ENCODE assay signal across 8 cellular contexts in the genomic region with DNA sequence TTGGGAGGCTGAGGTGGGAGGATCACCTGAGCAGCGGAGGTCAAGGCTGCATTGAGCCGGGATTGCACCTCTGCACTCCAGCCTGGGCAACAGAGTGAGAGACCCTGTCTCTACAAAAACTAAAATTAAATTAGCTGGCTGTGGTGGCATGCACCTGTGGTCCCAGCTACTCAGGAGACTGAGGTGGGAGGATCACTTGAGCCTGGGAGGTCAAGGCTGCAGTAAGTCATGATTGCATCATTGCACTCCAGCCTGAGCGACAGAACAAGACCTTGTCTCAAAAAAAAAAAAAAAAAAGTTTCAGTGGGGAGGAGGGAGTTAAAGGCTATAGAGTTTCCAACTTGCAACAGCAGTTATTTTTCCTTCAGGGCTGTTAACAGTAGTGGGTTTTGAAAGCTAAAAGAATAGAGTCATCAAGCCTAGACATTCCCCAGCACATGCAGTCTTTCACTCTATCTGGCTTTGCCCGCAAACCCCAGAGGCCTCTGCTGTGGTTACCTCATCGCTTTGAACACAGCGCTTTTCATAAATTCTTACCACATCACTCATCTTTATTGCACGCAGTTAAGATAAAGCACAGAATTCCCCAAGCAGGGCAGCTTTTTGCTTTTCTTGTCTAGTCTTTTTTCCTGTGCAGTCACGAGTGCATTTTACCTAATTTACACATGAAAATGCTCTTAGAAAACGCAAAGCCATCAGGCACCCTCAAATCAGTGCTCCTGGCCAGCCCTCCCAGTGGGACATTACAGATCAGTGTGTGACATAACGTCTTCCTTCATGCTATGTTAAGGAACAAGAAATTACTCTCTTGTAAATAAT.
DNase-seq lines count a peak whose midpoint lies in the region; ATAC-seq and TF ChIP-seq lines count a peak whose summit lies in the region.

No MANE protein-coding gene starts in this region.

- DNase-seq in activated naive CD8-positive, alpha-beta T cell treated with anti-CD3 and anti-CD28 coated beads, Interleukin-2, amount 50 U/mL, for 16 hours (ENCODE audit: low read depth, low spot score): peak; percentile 67
- DNase-seq in kidney glomerular epithelial cell (lab: John Stamatoyannopoulos, UW) (peak; percentile 97), iPS-NIHi11 (ENCODE audit: low spot score) (no peak), GDM1 (lab: John Stamatoyannopoulos, UW) (no peak)
- peak; percentile 57 for DNase-seq in stimulated activated CD8-positive, alpha-beta memory T cell treated with anti-CD3 and anti-CD28 coated beads, Interleukin-12 subunit alpha, Interleukin-12 subunit beta, amount 100 ng/mL, for 24 hours (ENCODE audit: extremely low read depth)

- ATAC-seq in GM18907 (IDR thresholded peaks at IDR 0.05; ENCODE audit: unreplicated experiment) (peak; percentile 75), HG03139 (IDR thresholded peaks at IDR 0.05; ENCODE audit: unreplicated experiment) (peak; percentile 62), SK-N-SH treated with all-trans-retinoic acid at 6 μM for 48 hours (peak; percentile 99)

TF ChIP-seq in SK-N-SH treated with all-trans-retinoic acid at 6 μM for 48 hours, 23 proteins besides CTCF, POLR2A, EP300 and RAD21:
- TF ChIP-seq, protein P1, sequence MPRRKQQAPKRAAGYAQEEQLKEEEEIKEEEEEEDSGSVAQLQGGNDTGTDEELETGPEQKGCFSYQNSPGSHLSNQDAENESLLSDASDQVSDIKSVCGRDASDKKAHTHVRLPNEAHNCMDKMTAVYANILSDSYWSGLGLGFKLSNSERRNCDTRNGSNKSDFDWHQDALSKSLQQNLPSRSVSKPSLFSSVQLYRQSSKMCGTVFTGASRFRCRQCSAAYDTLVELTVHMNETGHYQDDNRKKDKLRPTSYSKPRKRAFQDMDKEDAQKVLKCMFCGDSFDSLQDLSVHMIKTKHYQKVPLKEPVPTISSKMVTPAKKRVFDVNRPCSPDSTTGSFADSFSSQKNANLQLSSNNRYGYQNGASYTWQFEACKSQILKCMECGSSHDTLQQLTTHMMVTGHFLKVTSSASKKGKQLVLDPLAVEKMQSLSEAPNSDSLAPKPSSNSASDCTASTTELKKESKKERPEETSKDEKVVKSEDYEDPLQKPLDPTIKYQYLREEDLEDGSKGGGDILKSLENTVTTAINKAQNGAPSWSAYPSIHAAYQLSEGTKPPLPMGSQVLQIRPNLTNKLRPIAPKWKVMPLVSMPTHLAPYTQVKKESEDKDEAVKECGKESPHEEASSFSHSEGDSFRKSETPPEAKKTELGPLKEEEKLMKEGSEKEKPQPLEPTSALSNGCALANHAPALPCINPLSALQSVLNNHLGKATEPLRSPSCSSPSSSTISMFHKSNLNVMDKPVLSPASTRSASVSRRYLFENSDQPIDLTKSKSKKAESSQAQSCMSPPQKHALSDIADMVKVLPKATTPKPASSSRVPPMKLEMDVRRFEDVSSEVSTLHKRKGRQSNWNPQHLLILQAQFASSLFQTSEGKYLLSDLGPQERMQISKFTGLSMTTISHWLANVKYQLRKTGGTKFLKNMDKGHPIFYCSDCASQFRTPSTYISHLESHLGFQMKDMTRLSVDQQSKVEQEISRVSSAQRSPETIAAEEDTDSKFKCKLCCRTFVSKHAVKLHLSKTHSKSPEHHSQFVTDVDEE (CRISPR knock-in tag; IDR thresholded peaks at IDR 0.05): no peak
- TF ChIP-seq TOX (CRISPR knock-in tag; IDR thresholded peaks at IDR 0.05; ENCODE audit: borderline replicate concordance) (no peak), OSR1 (CRISPR knock-in tag; IDR thresholded peaks at IDR 0.05) (no peak), GLIS3 (CRISPR knock-in tag; IDR thresholded peaks at IDR 0.05) (no peak), ARNTL (CRISPR knock-in tag; IDR thresholded peaks at IDR 0.05; ENCODE audit: borderline replicate concordance, low read depth) (no peak), SNAI2 (CRISPR knock-in tag; IDR thresholded peaks at IDR 0.05) (no peak), BACH2 (CRISPR knock-in tag; IDR thresholded peaks at IDR 0.05; ENCODE audit: borderline replicate concordance) (no peak), RARB (CRISPR knock-in tag; IDR thresholded peaks at IDR 0.05) (no peak), ZNF8 (CRISPR knock-in tag; IDR thresholded peaks at IDR 0.05) (no peak), ISL1 (CRISPR knock-in tag; IDR thresholded peaks at IDR 0.05) (peak; percentile 86)
- TF ChIP-seq, protein P2, sequence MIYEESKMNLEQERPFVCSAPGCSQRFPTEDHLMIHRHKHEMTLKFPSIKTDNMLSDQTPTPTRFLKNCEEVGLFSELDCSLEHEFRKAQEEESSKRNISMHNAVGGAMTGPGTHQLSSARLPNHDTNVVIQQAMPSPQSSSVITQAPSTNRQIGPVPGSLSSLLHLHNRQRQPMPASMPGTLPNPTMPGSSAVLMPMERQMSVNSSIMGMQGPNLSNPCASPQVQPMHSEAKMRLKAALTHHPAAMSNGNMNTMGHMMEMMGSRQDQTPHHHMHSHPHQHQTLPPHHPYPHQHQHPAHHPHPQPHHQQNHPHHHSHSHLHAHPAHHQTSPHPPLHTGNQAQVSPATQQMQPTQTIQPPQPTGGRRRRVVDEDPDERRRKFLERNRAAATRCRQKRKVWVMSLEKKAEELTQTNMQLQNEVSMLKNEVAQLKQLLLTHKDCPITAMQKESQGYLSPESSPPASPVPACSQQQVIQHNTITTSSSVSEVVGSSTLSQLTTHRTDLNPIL (CRISPR knock-in tag; IDR thresholded peaks at IDR 0.05; ENCODE audit: low read depth): peak; percentile 94
- TF ChIP-seq, protein P3, sequence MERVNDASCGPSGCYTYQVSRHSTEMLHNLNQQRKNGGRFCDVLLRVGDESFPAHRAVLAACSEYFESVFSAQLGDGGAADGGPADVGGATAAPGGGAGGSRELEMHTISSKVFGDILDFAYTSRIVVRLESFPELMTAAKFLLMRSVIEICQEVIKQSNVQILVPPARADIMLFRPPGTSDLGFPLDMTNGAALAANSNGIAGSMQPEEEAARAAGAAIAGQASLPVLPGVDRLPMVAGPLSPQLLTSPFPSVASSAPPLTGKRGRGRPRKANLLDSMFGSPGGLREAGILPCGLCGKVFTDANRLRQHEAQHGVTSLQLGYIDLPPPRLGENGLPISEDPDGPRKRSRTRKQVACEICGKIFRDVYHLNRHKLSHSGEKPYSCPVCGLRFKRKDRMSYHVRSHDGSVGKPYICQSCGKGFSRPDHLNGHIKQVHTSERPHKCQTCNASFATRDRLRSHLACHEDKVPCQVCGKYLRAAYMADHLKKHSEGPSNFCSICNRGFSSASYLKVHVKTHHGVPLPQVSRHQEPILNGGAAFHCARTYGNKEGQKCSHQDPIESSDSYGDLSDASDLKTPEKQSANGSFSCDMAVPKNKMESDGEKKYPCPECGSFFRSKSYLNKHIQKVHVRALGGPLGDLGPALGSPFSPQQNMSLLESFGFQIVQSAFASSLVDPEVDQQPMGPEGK (CRISPR knock-in tag; IDR thresholded peaks at IDR 0.05; ENCODE audit: borderline replicate concordance): no peak

Comparison
In these comparisons a context has a peak if more than half of its experiments do, and no peak if none do; other contexts are left out.
1. DNase-seq: peak in activated naive CD8-positive, alpha-beta T cell treated with anti-CD3 and anti-CD28 coated beads, Interleukin-2, amount 50 U/mL, for 16 hours (single experiment), kidney glomerular epithelial cell (single experiment) and stimulated activated CD8-positive, alpha-beta memory T cell treated with anti-CD3 and anti-CD28 coated beads, Interleukin-12 subunit alpha, Interleukin-12 subunit beta, amount 100 ng/mL, for 24 hours (single experiment); none in iPS-NIHi11 (single experiment) and GDM1 (single experiment).
2. Peak in every context shown above with its lines, with median percentiles within 50 percentile points of each other: ATAC-seq.